In the genomic region with DNA sequence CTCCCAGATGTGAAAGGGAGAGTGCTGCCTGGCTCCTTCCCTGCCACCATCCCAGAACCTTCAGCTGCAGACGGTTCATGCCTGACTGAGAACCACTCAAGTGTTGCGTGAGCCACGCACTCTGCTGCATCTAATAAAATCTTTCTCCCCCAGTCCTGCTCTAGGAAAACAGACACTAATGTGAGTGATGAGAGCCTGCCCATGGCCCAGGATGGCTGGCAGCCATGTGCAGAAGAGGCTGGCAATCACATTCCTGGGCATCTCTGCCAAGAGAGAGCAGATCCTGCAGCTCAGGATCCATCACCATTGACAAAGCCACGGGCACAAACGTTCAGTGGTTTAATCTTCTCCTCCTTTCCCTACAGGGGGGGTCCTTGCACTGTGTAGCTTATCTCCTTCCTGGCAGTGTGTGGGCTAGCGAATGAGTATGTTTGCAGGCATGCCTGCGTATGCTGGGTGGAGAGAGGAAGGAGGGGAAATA, we compare ENCODE assay signal across 7 cellular contexts.
DNase-seq lines count a peak whose midpoint lies in the region; ATAC-seq and TF ChIP-seq lines count a peak whose summit lies in the region.

No MANE protein-coding gene starts in this region.

- H3K36me3 ChIP-seq in GM23338 (ENCODE audit: insufficient read depth) (no peaks in the 10 kb centered on the region), Panc1 (ENCODE audit: control insufficient read depth, insufficient read depth, low read length) (no peaks in the 10 kb centered on the region), Karpas-422 (ENCODE audit: insufficient read depth, low read length) (no peaks in the 10 kb centered on the region), adrenal gland (replicated peaks in 1 of 2) (no peaks in the 10 kb centered on the region)

- no peak overlapping the region for H3K9ac ChIP-seq in Karpas-422 (ENCODE audit: low read length)

- intact Hi-C loops in Panc1 (cut with micrococcal nuclease; ENCODE audit: unreplicated experiment) (no loop called here), sciatic nerve (cut with DNase I) (loop anchor here (5.0 kb wide), 1 partner anchor 627 kb away; no protein-coding TSS in a partner anchor), adrenal gland (cut with DNase I) (no loop called here)

- POLR2A ChIA-PET in Panc1 (lab: Charles Lee), result no interaction called here

- H4K20me1 ChIP-seq in GM23338 (replicated peaks; ENCODE audit: insufficient read depth) (no peaks in the 10 kb centered on the region), Karpas-422 (ENCODE audit: insufficient read depth, low read depth, low read length) (no peaks in the 10 kb centered on the region)

- in situ Hi-C loops in Panc1 (cut with HindIII; ENCODE audit: low pct_unique_long_range_greater_than_20kb, low sequenced_read_pairs), result no loop called here

- no peak overlapping the region for H3K4me3 ChIP-seq in GM23338
- H3K4me3 ChIP-seq in Panc1 (ENCODE audit: low read depth in 2 of 2, low read length in 2 of 2), result no peak overlapping the region
- H3K4me3 ChIP-seq in fibroblast of villous mesenchyme (ENCODE audit: low read depth, low read length), result no peak overlapping the region
- H3K4me3 ChIP-seq in Karpas-422 (ENCODE audit: low read length), result no peak overlapping the region
- no peak overlapping the region for H3K4me3 ChIP-seq in adrenal gland

- no peak for TF ChIP-seq POLR2A in adrenal gland (IDR thresholded peaks at IDR 0.05)

- H3K27me3 ChIP-seq in GM23338 (ENCODE audit: insufficient read depth) (no peaks in the 10 kb centered on the region), Panc1 (ENCODE audit: control insufficient read depth, insufficient read depth, low read length) (no peaks in the 10 kb centered on the region), Karpas-422 (ENCODE audit: low read length) (no peaks in the 10 kb centered on the region), adrenal gland (no peaks in the 10 kb centered on the region)

- H2AFZ ChIP-seq in GM23338, result no peak overlapping the region
- H2AFZ ChIP-seq in Karpas-422 (ENCODE audit: low read length), result no peak overlapping the region

- H3K4me1 ChIP-seq in GM23338 (ENCODE audit: insufficient read depth), result no peaks in the 10 kb centered on the region
- no peaks in the 10 kb centered on the region; the same call in 1 of the 2 replicates for H3K4me1 ChIP-seq in Panc1 (ENCODE audit: control insufficient read depth, insufficient read depth, low read length)
- peaks cover 8% of the 10 kb centered on the region for H3K4me1 ChIP-seq in Karpas-422 (ENCODE audit: low read length)
- H3K4me1 ChIP-seq in adrenal gland (replicated peaks in 1 of 2), result no peaks in the 10 kb centered on the region

- CTCF ChIA-PET in Panc1 (lab: Charles Lee), result interaction anchor here (0.6 kb wide), 1 partner anchor 25 kb away, joined by 3 read pairs; no protein-coding TSS in a partner anchor

- no peaks in the 10 kb centered on the region for H3K79me2 ChIP-seq in GM23338 (replicated peaks; ENCODE audit: insufficient read depth)
- no peaks in the 10 kb centered on the region for H3K79me2 ChIP-seq in Karpas-422 (ENCODE audit: low read length)

- BruUV-seq in Panc1 (replicated peaks; lab: Mats Ljungman, UMichigan), result no TSS peak

- H3K27me3 Mint-ChIP-seq in GM23338 (ENCODE audit: insufficient read depth, low read depth, poor library complexity), result no peaks in the 10 kb centered on the region

- H3K9me2 ChIP-seq in GM23338 (ENCODE audit: insufficient read depth) (0 out of 2 replicates have a peak, but pooled peaks cover 4% of the 10 kb centered on the region), Karpas-422 (replicated peaks; ENCODE audit: insufficient read depth, low read length) (no peaks in the 10 kb centered on the region)

- H3K9me3 ChIP-seq in Panc1 (ENCODE audit: control insufficient read depth, insufficient read depth, low read depth, low read length) (no peaks in the 10 kb centered on the region), Karpas-422 (ENCODE audit: low read length) (no peaks in the 10 kb centered on the region), adrenal gland (replicated peaks in 1 of 3) (no peaks in the 10 kb centered on the region)

- H3K4me3 Mint-ChIP-seq in GM23338, result no peak overlapping the region

- WGBS in adrenal gland, 4 donors, result 53 to 62% (median 58%) methylated on average over 7 of the region's 7 CpGs

- no peak overlapping the region for H3K27ac ChIP-seq in GM23338 (ENCODE audit: low read depth)
- no peak overlapping the region for H3K27ac ChIP-seq in Panc1 (ENCODE audit: low read length)
- H3K27ac ChIP-seq in Karpas-422 (ENCODE audit: low read length), result no peak overlapping the region
- H3K27ac ChIP-seq in adrenal gland, result no peak overlapping the region

- TF ChIP-seq CTCF in GM23338 (conservative IDR thresholded peaks at IDR 0.05; ENCODE audit: low read depth in 2 of 2), result peak; percentile 28 to 66
- TF ChIP-seq CTCF in Panc1 (IDR thresholded peaks at IDR 0.05), result no peak
- TF ChIP-seq CTCF in fibroblast of villous mesenchyme (IDR thresholded peaks at IDR 0.05; ENCODE audit: insufficient read depth, low read depth, low read length), result peak; percentile 46
- no peak for TF ChIP-seq CTCF in adrenal gland (IDR thresholded peaks at IDR 0.05)

- H3K36me3 Mint-ChIP-seq in GM23338 (ENCODE audit: low read depth), result no peaks in the 10 kb centered on the region

- peak; percentile 36 for DNase-seq in GM23338 (ENCODE audit: low spot score)
- DNase-seq in Panc1 (ENCODE audit: low read depth, low spot score), result no peak
- DNase-seq in fibroblast of villous mesenchyme (ENCODE audit: low read depth), result peak; percentile 52
- no peak for DNase-seq in sciatic nerve (ENCODE audit: low spot score)
- DNase-seq in Karpas-422, result no peak
- DNase-seq in adrenal gland, result no peak

- no peaks in the 10 kb centered on the region for H3K9me3 Mint-ChIP-seq in GM23338

- ATAC-seq in GM23338, result peak; percentile 62; the same call in 2 of the 3 replicates
- ATAC-seq in Panc1, result peak; percentile 66; the same call in 1 of the 2 replicates
- ATAC-seq in sciatic nerve, result peak; percentile 80
- no peak for ATAC-seq in HG03460 (IDR thresholded peaks at IDR 0.05; ENCODE audit: unreplicated experiment)

- H3K4me2 ChIP-seq in GM23338 (no peak overlapping the region), Karpas-422 (ENCODE audit: low read depth, low read length, poor library complexity, severe bottlenecking) (no peak overlapping the region)

- H3F3A ChIP-seq in GM23338 (replicated peaks; ENCODE audit: low read depth), result no peaks in the 10 kb centered on the region

- no peaks in the 10 kb centered on the region for H3K4me1 Mint-ChIP-seq in GM23338

- no peak overlapping the region for H3K27ac Mint-ChIP-seq in GM23338

TF ChIP-seq in GM23338, 12 proteins besides CTCF, POLR2A, EP300 and RAD21 (continues in another document):
- TF ChIP-seq ZNF331 (CRISPR knock-in tag; IDR thresholded peaks at IDR 0.05; ENCODE audit: low read depth), result no peak
- TF ChIP-seq, protein P1, sequence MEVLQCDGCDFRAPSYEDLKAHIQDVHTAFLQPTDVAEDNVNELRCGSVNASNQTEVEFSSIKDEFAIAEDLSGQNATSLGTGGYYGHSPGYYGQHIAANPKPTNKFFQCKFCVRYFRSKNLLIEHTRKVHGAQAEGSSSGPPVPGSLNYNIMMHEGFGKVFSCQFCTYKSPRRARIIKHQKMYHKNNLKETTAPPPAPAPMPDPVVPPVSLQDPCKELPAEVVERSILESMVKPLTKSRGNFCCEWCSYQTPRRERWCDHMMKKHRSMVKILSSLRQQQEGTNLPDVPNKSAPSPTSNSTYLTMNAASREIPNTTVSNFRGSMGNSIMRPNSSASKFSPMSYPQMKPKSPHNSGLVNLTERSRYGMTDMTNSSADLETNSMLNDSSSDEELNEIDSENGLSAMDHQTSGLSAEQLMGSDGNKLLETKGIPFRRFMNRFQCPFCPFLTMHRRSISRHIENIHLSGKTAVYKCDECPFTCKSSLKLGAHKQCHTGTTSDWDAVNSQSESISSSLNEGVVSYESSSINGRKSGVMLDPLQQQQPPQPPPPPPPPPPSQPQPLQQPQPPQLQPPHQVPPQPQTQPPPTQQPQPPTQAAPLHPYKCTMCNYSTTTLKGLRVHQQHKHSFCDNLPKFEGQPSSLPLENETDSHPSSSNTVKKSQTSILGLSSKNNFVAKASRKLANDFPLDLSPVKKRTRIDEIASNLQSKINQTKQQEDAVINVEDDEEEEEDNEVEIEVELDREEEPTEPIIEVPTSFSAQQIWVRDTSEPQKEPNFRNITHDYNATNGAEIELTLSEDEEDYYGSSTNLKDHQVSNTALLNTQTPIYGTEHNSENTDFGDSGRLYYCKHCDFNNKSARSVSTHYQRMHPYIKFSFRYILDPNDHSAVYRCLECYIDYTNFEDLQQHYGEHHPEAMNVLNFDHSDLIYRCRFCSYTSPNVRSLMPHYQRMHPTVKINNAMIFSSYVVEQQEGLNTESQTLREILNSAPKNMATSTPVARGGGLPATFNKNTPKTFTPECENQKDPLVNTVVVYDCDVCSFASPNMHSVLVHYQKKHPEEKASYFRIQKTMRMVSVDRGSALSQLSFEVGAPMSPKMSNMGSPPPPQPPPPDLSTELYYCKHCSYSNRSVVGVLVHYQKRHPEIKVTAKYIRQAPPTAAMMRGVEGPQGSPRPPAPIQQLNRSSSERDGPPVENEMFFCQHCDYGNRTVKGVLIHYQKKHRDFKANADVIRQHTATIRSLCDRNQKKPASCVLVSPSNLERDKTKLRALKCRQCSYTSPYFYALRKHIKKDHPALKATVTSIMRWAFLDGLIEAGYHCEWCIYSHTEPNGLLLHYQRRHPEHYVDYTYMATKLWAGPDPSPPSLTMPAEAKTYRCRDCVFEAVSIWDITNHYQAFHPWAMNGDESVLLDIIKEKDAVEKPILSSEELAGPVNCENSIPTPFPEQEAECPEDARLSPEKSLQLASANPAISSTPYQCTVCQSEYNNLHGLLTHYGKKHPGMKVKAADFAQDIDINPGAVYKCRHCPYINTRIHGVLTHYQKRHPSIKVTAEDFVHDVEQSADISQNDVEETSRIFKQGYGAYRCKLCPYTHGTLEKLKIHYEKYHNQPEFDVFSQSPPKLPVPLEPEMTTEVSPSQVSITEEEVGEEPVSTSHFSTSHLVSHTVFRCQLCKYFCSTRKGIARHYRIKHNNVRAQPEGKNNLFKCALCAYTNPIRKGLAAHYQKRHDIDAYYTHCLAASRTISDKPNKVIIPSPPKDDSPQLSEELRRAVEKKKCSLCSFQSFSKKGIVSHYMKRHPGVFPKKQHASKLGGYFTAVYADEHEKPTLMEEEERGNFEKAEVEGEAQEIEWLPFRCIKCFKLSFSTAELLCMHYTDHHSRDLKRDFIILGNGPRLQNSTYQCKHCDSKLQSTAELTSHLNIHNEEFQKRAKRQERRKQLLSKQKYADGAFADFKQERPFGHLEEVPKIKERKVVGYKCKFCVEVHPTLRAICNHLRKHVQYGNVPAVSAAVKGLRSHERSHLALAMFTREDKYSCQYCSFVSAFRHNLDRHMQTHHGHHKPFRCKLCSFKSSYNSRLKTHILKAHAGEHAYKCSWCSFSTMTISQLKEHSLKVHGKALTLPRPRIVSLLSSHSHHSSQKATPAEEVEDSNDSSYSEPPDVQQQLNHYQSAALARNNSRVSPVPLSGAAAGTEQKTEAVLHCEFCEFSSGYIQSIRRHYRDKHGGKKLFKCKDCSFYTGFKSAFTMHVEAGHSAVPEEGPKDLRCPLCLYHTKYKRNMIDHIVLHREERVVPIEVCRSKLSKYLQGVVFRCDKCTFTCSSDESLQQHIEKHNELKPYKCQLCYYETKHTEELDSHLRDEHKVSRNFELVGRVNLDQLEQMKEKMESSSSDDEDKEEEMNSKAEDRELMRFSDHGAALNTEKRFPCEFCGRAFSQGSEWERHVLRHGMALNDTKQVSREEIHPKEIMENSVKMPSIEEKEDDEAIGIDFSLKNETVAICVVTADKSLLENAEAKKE (CRISPR knock-in tag; IDR thresholded peaks at IDR 0.05), result no peak

Comparison
In these comparisons a context has a peak if more than half of its experiments do, and no peak if none do; other contexts are left out.
1. DNase-seq: peak in GM23338 (single experiment) and fibroblast of villous mesenchyme (single experiment); none in Panc1 (single experiment), sciatic nerve (single experiment), Karpas-422 (single experiment) and adrenal gland (0 of 7).
2. CTCF ChIP-seq: peak in GM23338 (2 of 2) and fibroblast of villous mesenchyme (single experiment); none in Panc1 (single experiment) and adrenal gland (0 of 6).